Comparison of ENCODE assay signal across 1 cellular context in the genomic region with DNA sequence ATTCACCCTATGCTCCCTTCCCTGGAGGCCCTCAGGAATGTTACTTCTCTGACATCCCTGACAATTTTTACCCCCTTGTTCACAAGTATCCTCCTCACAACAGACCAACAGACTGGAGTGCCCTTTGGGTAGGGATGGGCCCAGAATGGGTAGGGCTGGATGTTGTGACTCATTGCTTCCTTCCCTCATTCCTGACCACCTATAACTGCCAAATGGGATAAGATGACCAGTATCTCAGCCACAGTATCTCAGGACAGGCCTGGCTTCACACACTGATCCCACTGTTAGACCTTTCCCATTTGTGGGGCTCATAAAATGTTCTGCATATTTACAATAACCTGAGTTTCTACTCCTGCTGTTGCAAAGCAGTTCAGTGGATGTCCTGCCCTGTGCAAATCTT.
TF ChIP-seq lines count a peak whose summit lies in the region.

No MANE protein-coding gene starts in this region.

TF ChIP-seq in SK-N-SH, 30 proteins besides CTCF, POLR2A, EP300 and RAD21:
- no peak for TF ChIP-seq RFX5 (IDR thresholded peaks at IDR 0.05; ENCODE audit: low read length)
- no peak for TF ChIP-seq NRF1 (IDR thresholded peaks at IDR 0.05; ENCODE audit: low read depth, low read length)
- TF ChIP-seq, protein P1, sequence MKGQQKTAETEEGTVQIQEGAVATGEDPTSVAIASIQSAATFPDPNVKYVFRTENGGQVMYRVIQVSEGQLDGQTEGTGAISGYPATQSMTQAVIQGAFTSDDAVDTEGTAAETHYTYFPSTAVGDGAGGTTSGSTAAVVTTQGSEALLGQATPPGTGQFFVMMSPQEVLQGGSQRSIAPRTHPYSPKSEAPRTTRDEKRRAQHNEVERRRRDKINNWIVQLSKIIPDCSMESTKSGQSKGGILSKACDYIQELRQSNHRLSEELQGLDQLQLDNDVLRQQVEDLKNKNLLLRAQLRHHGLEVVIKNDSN (IDR thresholded peaks at IDR 0.05; ENCODE audit: borderline replicate concordance, low read depth), result no peak
- TF ChIP-seq POLR2AphosphoS5 (IDR thresholded peaks at IDR 0.05; ENCODE audit: low read depth, low read length), result no peak
- TF ChIP-seq, protein P2, sequence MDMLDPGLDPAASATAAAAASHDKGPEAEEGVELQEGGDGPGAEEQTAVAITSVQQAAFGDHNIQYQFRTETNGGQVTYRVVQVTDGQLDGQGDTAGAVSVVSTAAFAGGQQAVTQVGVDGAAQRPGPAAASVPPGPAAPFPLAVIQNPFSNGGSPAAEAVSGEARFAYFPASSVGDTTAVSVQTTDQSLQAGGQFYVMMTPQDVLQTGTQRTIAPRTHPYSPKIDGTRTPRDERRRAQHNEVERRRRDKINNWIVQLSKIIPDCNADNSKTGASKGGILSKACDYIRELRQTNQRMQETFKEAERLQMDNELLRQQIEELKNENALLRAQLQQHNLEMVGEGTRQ (IDR thresholded peaks at IDR 0.05; ENCODE audit: borderline replicate concordance, low read depth, low read length), result no peak
- no peak for TF ChIP-seq FOXJ3 (CRISPR knock-in tag; IDR thresholded peaks at IDR 0.05)
- TF ChIP-seq GATA2 (CRISPR knock-in tag; IDR thresholded peaks at IDR 0.05), result no peak
- no peak for TF ChIP-seq TCF12 (IDR thresholded peaks at IDR 0.05)
- TF ChIP-seq YY1 (IDR thresholded peaks at IDR 0.05; ENCODE audit: low read depth), result no peak
- TF ChIP-seq, protein P3, sequence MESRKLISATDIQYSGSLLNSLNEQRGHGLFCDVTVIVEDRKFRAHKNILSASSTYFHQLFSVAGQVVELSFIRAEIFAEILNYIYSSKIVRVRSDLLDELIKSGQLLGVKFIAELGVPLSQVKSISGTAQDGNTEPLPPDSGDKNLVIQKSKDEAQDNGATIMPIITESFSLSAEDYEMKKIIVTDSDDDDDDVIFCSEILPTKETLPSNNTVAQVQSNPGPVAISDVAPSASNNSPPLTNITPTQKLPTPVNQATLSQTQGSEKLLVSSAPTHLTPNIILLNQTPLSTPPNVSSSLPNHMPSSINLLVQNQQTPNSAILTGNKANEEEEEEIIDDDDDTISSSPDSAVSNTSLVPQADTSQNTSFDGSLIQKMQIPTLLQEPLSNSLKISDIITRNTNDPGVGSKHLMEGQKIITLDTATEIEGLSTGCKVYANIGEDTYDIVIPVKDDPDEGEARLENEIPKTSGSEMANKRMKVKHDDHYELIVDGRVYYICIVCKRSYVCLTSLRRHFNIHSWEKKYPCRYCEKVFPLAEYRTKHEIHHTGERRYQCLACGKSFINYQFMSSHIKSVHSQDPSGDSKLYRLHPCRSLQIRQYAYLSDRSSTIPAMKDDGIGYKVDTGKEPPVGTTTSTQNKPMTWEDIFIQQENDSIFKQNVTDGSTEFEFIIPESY (IDR thresholded peaks at IDR 0.05; ENCODE audit: borderline replicate concordance, low read depth), result no peak
- no peak for TF ChIP-seq EZH2phosphoT487 (IDR thresholded peaks at IDR 0.05; ENCODE audit: borderline replicate concordance, low read depth)
- no peak for TF ChIP-seq MXI1 (IDR thresholded peaks at IDR 0.05; ENCODE audit: low read depth, low read length)
- no peak for TF ChIP-seq JUND (IDR thresholded peaks at IDR 0.05)
- TF ChIP-seq SIN3A (IDR thresholded peaks at IDR 0.05; ENCODE audit: borderline replicate concordance, low read depth, low read length), result no peak
- TF ChIP-seq RXRA (IDR thresholded peaks at IDR 0.05; ENCODE audit: borderline replicate concordance, low read depth), result no peak
- no peak for TF ChIP-seq ELF1 (IDR thresholded peaks at IDR 0.05)
- TF ChIP-seq NFIC (IDR thresholded peaks at IDR 0.05; ENCODE audit: borderline replicate concordance), result no peak
- TF ChIP-seq SMC3 (IDR thresholded peaks at IDR 0.05; ENCODE audit: low read depth, low read length), result no peak
